ENCODE assay signal across 8 cellular contexts in the genomic region with DNA sequence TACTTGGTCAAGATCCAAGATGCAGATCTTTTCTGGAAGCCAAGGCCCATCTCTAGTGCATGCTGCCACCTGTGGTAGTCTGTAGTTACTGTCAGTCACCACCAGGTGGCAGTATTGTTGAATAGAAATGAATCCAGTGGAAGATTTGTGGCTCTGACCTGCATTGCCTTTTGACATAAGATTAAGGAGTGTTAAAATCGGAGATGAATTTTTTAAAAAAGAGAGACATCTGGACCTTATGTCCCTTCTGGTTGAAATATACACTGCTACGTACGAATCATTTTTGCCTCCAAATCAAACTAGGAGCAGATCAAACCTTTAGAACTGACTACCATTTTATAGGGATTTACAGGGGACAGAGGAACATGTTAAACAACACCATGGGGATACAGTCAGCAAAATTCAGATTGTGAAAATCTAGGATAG. TPM values are rescaled to one million over a fixed set of nuclear protein-coding genes. Genes with fewer than 3 reads are reported as not detected.
DNase-seq lines count a peak whose midpoint lies in the region; ATAC-seq and TF ChIP-seq lines count a peak whose summit lies in the region.

No MANE protein-coding gene starts in this region.

- no peak overlapping the region for H2BK12ac ChIP-seq in mesenchymal stem cell (ENCODE audit: low read length in 2 of 2)

- no peak overlapping the region for H2BK15ac ChIP-seq in mesenchymal stem cell (ENCODE audit: low read depth, poor library complexity, severe bottlenecking)

- H3K9ac ChIP-seq in mesenchymal stem cell (ENCODE audit: low read length): no peak overlapping the region

- H3K9me3 ChIP-seq in mesenchymal stem cell (ENCODE audit: control insufficient read depth, low read length): no peaks in the 10 kb centered on the region

- H2AK5ac ChIP-seq in mesenchymal stem cell (ENCODE audit: low read length, severe bottlenecking): no peak overlapping the region

- no peak overlapping the region for H3K18ac ChIP-seq in mesenchymal stem cell (ENCODE audit: low read depth in 1 of 2, low read length in 2 of 2)

- no peaks in the 10 kb centered on the region for H3K27me3 ChIP-seq in mesenchymal stem cell (ENCODE audit: control insufficient read depth in 1 of 2, insufficient read depth in 1 of 2, low read length in 2 of 2)

- no peak overlapping the region for H3K4ac ChIP-seq in mesenchymal stem cell (ENCODE audit: low read depth in 1 of 2, low read length in 2 of 2)

- DNase-seq in NCI-H82 (lab: John Stamatoyannopoulos, UW) (peak; percentile 77), ecto neural progenitor cell (ENCODE audit: low spot score) (peak; percentile 48), mesenchymal stem cell (peak; percentile 69)
- peak; percentile 62 for DNase-seq in activated CD4-positive, alpha-beta T cell treated with anti-CD3 and anti-CD28 coated beads, Interleukin-2, amount 50 U/mL, for 4 hours
- peak; percentile 68 for DNase-seq in stimulated activated CD8-positive, alpha-beta memory T cell treated with anti-CD3 and anti-CD28 coated beads, Interleukin-4, amount 100 ng/mL, for 48 hours

- H3K79me1 ChIP-seq in mesenchymal stem cell (replicated peaks; ENCODE audit: low read length, poor library complexity, severe bottlenecking): no peaks in the 10 kb centered on the region

- TF ChIP-seq CTCF in GM12875 (IDR thresholded peaks at IDR 0.05; ENCODE audit: borderline replicate concordance, insufficient read depth, low read depth, low read length): peak; percentile 51; the same call in 1 of the 2 replicates

- no CpG with 5 or more reads among the region's 3 CpGs for WGBS in mesenchymal stem cell

- no peak overlapping the region for H3K14ac ChIP-seq in mesenchymal stem cell (ENCODE audit: low read length in 2 of 2)

- ATAC-seq in HG03469 (IDR thresholded peaks at IDR 0.05; ENCODE audit: unreplicated experiment) (peak; percentile 64), HG03457 (IDR thresholded peaks at IDR 0.05; ENCODE audit: unreplicated experiment) (no peak)

- H2BK5ac ChIP-seq in mesenchymal stem cell (ENCODE audit: low read depth, low read length, poor library complexity, severe bottlenecking): no peak overlapping the region

- no peak overlapping the region for H4K91ac ChIP-seq in mesenchymal stem cell (ENCODE audit: low read length)

- no peak overlapping the region for H2AFZ ChIP-seq in mesenchymal stem cell (ENCODE audit: low read depth, low read length)

- no peak overlapping the region for H3K23ac ChIP-seq in mesenchymal stem cell (ENCODE audit: low read length in 2 of 2)

- no peak overlapping the region for H3K4me2 ChIP-seq in mesenchymal stem cell (ENCODE audit: low read length, poor library complexity, severe bottlenecking)

- H3K4me3 ChIP-seq in GM12875 (ENCODE audit: low read depth, low read length) (no peak overlapping the region), mesenchymal stem cell (ENCODE audit: insufficient read depth in 1 of 2, low read depth in 1 of 2, low read length in 2 of 2) (no peak overlapping the region)

- peaks cover 3% of the 10 kb centered on the region for H3K4me1 ChIP-seq in mesenchymal stem cell (ENCODE audit: control insufficient read depth, insufficient read depth, low read depth, low read length)

- no peak overlapping the region for H3K27ac ChIP-seq in mesenchymal stem cell (ENCODE audit: low read length, poor library complexity, severe bottlenecking)

- H4K8ac ChIP-seq in mesenchymal stem cell (ENCODE audit: low read length): no peak overlapping the region

- peaks cover 0 to 4% of the 10 kb centered on the region in 2 experiments for H3K36me3 ChIP-seq in mesenchymal stem cell (ENCODE audit: control insufficient read depth in 1 of 2, insufficient read depth in 2 of 2, low read depth in 1 of 2, low read length in 2 of 2)

- no peak overlapping the region for H2BK120ac ChIP-seq in mesenchymal stem cell (ENCODE audit: low read depth, low read length)

RNA-seq across cellular contexts. Expression of a gene that starts 46.9 kb away (rescaled TPM):
- polyA plus RNA-seq in mesenchymal stem cell (2013, experiment 1 of 2): 0.11 TPM
- polyA plus RNA-seq in mesenchymal stem cell (2013, experiment 2 of 2): 0.10 TPM
